2 cellular contexts compared by ENCODE assay signal in genomic region chr6:26104457-26105108, GRCh38.
A peak's percentile ranks its signal among the peaks of the same experiment; 100 is the strongest.
TF ChIP-seq lines count a peak whose summit lies in the region.

No MANE protein-coding gene starts in this region.

TF ChIP-seq in GM12878, 131 proteins besides CTCF, POLR2A, EP300 and RAD21 (continues in another document):
- TF ChIP-seq ZNF384 (IDR thresholded peaks at IDR 0.05; ENCODE audit: borderline replicate concordance, low read depth, low read length) (peak; percentile 54; the same call in 1 of the 2 replicates), TBL1XR1 (IDR thresholded peaks at IDR 0.05; ENCODE audit: low read depth, low read length) (peak; percentile 35; the same call in 1 of the 2 replicates), NR2F1 (conservative IDR thresholded peaks at IDR 0.05) (peak; percentile 58), MLLT1 (IDR thresholded peaks at IDR 0.05) (peak; percentile 4), WRNIP1 (IDR thresholded peaks at IDR 0.05; ENCODE audit: borderline replicate concordance, low read depth, low read length) (no peak), CEBPB (IDR thresholded peaks at IDR 0.05; ENCODE audit: borderline replicate concordance in 1 of 2, low read depth in 2 of 2, low read length in 2 of 2) (no peak), ATF3 (IDR thresholded peaks at IDR 0.05; ENCODE audit: borderline replicate concordance, extremely low read depth, low read depth, low read length) (no peak), MAX (IDR thresholded peaks at IDR 0.05; ENCODE audit: low read depth, low read length) (no peak), E2F8 (IDR thresholded peaks at IDR 0.05; ENCODE audit: low read depth, partially characterized antibody) (no peak), USF1 (IDR thresholded peaks at IDR 0.05; ENCODE audit: borderline replicate concordance, extremely low read length, insufficient read depth, low read depth, low read length) (no peak), PRDM15 (CRISPR knock-in tag; IDR thresholded peaks at IDR 0.05) (peak; percentile 51; the same call in 1 of the 2 replicates), TCF3 (IDR thresholded peaks at IDR 0.05; ENCODE audit: borderline replicate concordance, insufficient read depth, low read depth, low read length) (no peak), KAT2A (conservative IDR thresholded peaks at IDR 0.05; ENCODE audit: control insufficient read depth, low read depth, low read length) (0 out of 2 replicates have a peak, but pooled peaks have one; percentile 38)

TF ChIP-seq in HepG2, 621 proteins besides CTCF, POLR2A, EP300 and RAD21 (continues in another document):
- TF ChIP-seq TARDBP (CRISPR knock-in tag; IDR thresholded peaks at IDR 0.05) (0 out of 2 replicates have a peak, but pooled peaks have one; percentile 25), NR2F6 (IDR thresholded peaks at IDR 0.05) (peak; percentile 91), NR2F6 (CRISPR knock-in tag; IDR thresholded peaks at IDR 0.05) (peak; percentile 95), ZNF329 (CRISPR knock-in tag; IDR thresholded peaks at IDR 0.05; ENCODE audit: low read depth) (0 out of 2 replicates have a peak, but pooled peaks have one; percentile 44), THRA (CRISPR knock-in tag; IDR thresholded peaks at IDR 0.05; ENCODE audit: borderline replicate concordance) (peak; percentile 19), ZNF383 (CRISPR knock-in tag; IDR thresholded peaks at IDR 0.05; ENCODE audit: borderline replicate concordance) (no peak), CREB1 (IDR thresholded peaks at IDR 0.05) (0 out of 2 replicates have a peak, but pooled peaks have one; percentile 21), CREB1 (CRISPR knock-in tag; IDR thresholded peaks at IDR 0.05) (peak; percentile 41), ZNF619 (CRISPR knock-in tag; IDR thresholded peaks at IDR 0.05) (no peak), SOX6 (IDR thresholded peaks at IDR 0.05) (no peak), SOX6 (CRISPR knock-in tag; IDR thresholded peaks at IDR 0.05) (peak; percentile 78; the same call in 1 of the 2 replicates), HDAC1 (CRISPR knock-in tag; IDR thresholded peaks at IDR 0.05) (peak; percentile 73), CBX1 (IDR thresholded peaks at IDR 0.05; ENCODE audit: low read depth) (no peak), ZMYM4 (CRISPR knock-in tag; IDR thresholded peaks at IDR 0.05) (peak; percentile 83), LCORL (IDR thresholded peaks at IDR 0.05) (peak; percentile 49; the same call in 1 of the 2 replicates), LCORL (CRISPR knock-in tag; IDR thresholded peaks at IDR 0.05) (no peak), ZMAT3 (CRISPR knock-in tag; conservative IDR thresholded peaks at IDR 0.05) (peak; percentile 23; the same call in 1 of the 2 replicates), ZFP36L1 (CRISPR knock-in tag; IDR thresholded peaks at IDR 0.05) (peak; percentile 96; the same call in 1 of the 2 replicates), ZNF768 (CRISPR knock-in tag; IDR thresholded peaks at IDR 0.05) (peak; percentile 61; the same call in 1 of the 2 replicates), HNRNPH1 (optimal IDR thresholded peaks at IDR 0.05; ENCODE audit: low read depth, low read length) (no peak), HNF1A (IDR thresholded peaks at IDR 0.05; ENCODE audit: low read depth) (peak; percentile 70), HNF1A (CRISPR knock-in tag; IDR thresholded peaks at IDR 0.05; ENCODE audit: borderline replicate concordance) (no peak), ZNF142 (CRISPR knock-in tag; IDR thresholded peaks at IDR 0.05) (peak; percentile 27; the same call in 1 of the 2 replicates), SOX5 (CRISPR knock-in tag; IDR thresholded peaks at IDR 0.05; ENCODE audit: borderline replicate concordance) (peak; percentile 83; the same call in 1 of the 2 replicates), FOXA3 (CRISPR knock-in tag; IDR thresholded peaks at IDR 0.05) (peak; percentile 97), TIGD3 (CRISPR knock-in tag; IDR thresholded peaks at IDR 0.05; ENCODE audit: borderline replicate concordance) (0 out of 2 replicates have a peak, but pooled peaks have one; percentile 3), FOXK2 (IDR thresholded peaks at IDR 0.05) (peak; percentile 27; the same call in 1 of the 2 replicates), ZNF264 (CRISPR knock-in tag; IDR thresholded peaks at IDR 0.05) (peak; percentile 64), ZNF460 (CRISPR knock-in tag; IDR thresholded peaks at IDR 0.05; ENCODE audit: borderline replicate concordance) (peak; percentile 96; the same call in 1 of the 2 replicates), RFXANK (CRISPR knock-in tag; IDR thresholded peaks at IDR 0.05) (0 out of 2 replicates have a peak, but pooled peaks have one; percentile 15), KDM1A (CRISPR knock-in tag; IDR thresholded peaks at IDR 0.05) (peak; percentile 65; the same call in 1 of the 2 replicates), SNAPC2 (CRISPR knock-in tag; IDR thresholded peaks at IDR 0.05) (peak; percentile 63; the same call in 1 of the 2 replicates), MED1 (CRISPR knock-in tag; IDR thresholded peaks at IDR 0.05) (peak; percentile 89), ZNF430 (CRISPR knock-in tag; IDR thresholded peaks at IDR 0.05) (0 out of 2 replicates have a peak, but pooled peaks have one; percentile 68), NPAS2 (CRISPR knock-in tag; IDR thresholded peaks at IDR 0.05; ENCODE audit: borderline replicate concordance) (no peak), ZFP90 (CRISPR knock-in tag; IDR thresholded peaks at IDR 0.05; ENCODE audit: borderline replicate concordance) (0 out of 2 replicates have a peak, but pooled peaks have one; percentile 61), KLF16 (CRISPR knock-in tag; IDR thresholded peaks at IDR 0.05) (peak in 1 of 2 experiments; percentile 83; a peak in 2 of 4 replicates), MAFK (conservative IDR thresholded peaks at IDR 0.05 in 1 of 2, IDR thresholded peaks at IDR 0.05 in 1 of 2; ENCODE audit: low read length in 2 of 2) (no peak), FIP1L1 (IDR thresholded peaks at IDR 0.05; ENCODE audit: borderline replicate concordance, insufficient read depth, low read depth, low read length) (0 out of 2 replicates have a peak, but pooled peaks have one; percentile 21), ZNF510 (CRISPR knock-in tag; IDR thresholded peaks at IDR 0.05; ENCODE audit: low read depth) (no peak), ZNF350 (CRISPR knock-in tag; IDR thresholded peaks at IDR 0.05; ENCODE audit: borderline replicate concordance, low read depth) (peak; percentile 48; the same call in 1 of the 2 replicates), NFATC3 (CRISPR knock-in tag; IDR thresholded peaks at IDR 0.05) (no peak), IKZF5 (CRISPR knock-in tag; IDR thresholded peaks at IDR 0.05) (peak; percentile 66; the same call in 1 of the 2 replicates), HOXD1 (CRISPR knock-in tag; IDR thresholded peaks at IDR 0.05) (0 out of 2 replicates have a peak, but pooled peaks have one; percentile 49), NFYC (CRISPR knock-in tag; IDR thresholded peaks at IDR 0.05) (peak; percentile 75), HNF1B (CRISPR knock-in tag; IDR thresholded peaks at IDR 0.05) (0 out of 2 replicates have a peak, but pooled peaks have one; percentile 54)
